8 cellular contexts compared by ENCODE assay signal in genomic region chr1:17540255-17541001, GRCh38. TPM values are rescaled to one million over a fixed set of nuclear protein-coding genes. Genes with fewer than 3 reads are reported as not detected.
DNase-seq lines count a peak whose midpoint lies in the region; ATAC-seq and TF ChIP-seq lines count a peak whose summit lies in the region.

No MANE protein-coding gene starts in this region.

- H3K9me3 Mint-ChIP-seq in activated naive CD8-positive, alpha-beta T cell treated with anti-CD3 and anti-CD28 coated beads for 36 hours: peaks cover 2% of the 10 kb centered on the region
- H3K9me3 Mint-ChIP-seq in activated CD4-positive, alpha-beta T cell treated with anti-CD3 and anti-CD28 coated beads for 36 hours (ENCODE audit: low read depth): no peaks in the 10 kb centered on the region

- H3K4me3 ChIP-seq in HL-60 (replicated peaks; ENCODE audit: insufficient read depth, low read length): peak overlapping the region; percentile 27
- H3K4me3 ChIP-seq in gastrocnemius medialis: peak overlapping the region; percentile 76 to 96 (median 82)

- peak overlapping the region; percentile 22 for H3K4me3 Mint-ChIP-seq in activated naive CD8-positive, alpha-beta T cell treated with anti-CD3 and anti-CD28 coated beads for 36 hours
- no peak overlapping the region for H3K4me3 Mint-ChIP-seq in activated CD4-positive, alpha-beta T cell treated with anti-CD3 and anti-CD28 coated beads for 36 hours

- POLR2A ChIA-PET in activated CD4-positive, alpha-beta T cell treated with anti-CD3 and anti-CD28 coated beads for 36 hours (lab: Charles Lee): no interaction called here

- TF ChIP-seq CTCF in HL-60 (IDR thresholded peaks at IDR 0.05; ENCODE audit: insufficient read depth, low read length) (no peak), gastrocnemius medialis (IDR thresholded peaks at IDR 0.05 in 4 of 5, conservative IDR thresholded peaks at IDR 0.05 in 1 of 5) (no peak)

- intact Hi-C loops in gastrocnemius medialis (cut with DNase I; ENCODE audit: low total_unique reads): no loop called here
- intact Hi-C loops in activated CD4-positive, alpha-beta T cell treated with anti-CD3 and anti-CD28 coated beads for 36 hours (cut with DNase I, micrococcal nuclease): no loop called here

- peaks cover 24 to 30% of the 10 kb centered on the region in 2 donors for H3K4me1 ChIP-seq in gastrocnemius medialis

- in situ Hi-C loops in gastrocnemius medialis (cut with MboI; ENCODE audit: low sequenced_read_pairs in 4 of 4): loop anchor here in 1 of 4 donors (10.0 kb wide), 1 partner anchor 64 kb away; no protein-coding TSS in a partner anchor

- TF ChIP-seq POLR2A in gastrocnemius medialis (IDR thresholded peaks at IDR 0.05): no peak

- peaks cover 2% of the 10 kb centered on the region for H3K4me1 Mint-ChIP-seq in activated naive CD8-positive, alpha-beta T cell treated with anti-CD3 and anti-CD28 coated beads for 36 hours
- H3K4me1 Mint-ChIP-seq in activated CD4-positive, alpha-beta T cell treated with anti-CD3 and anti-CD28 coated beads for 36 hours: peaks cover 4% of the 10 kb centered on the region

- DNase-seq in HL-60 (ENCODE audit: low read depth in 1 of 2, low spot score in 1 of 2) (no peak), hepatic stellate cell (ENCODE audit: low spot score) (peak; percentile 69), gastrocnemius medialis (peak in 1 of 2 donors; percentile 45), NCI-H2081 (lab: John Stamatoyannopoulos, UW) (no peak)
- DNase-seq in activated naive CD8-positive, alpha-beta T cell treated with anti-CD3 and anti-CD28 coated beads for 36 hours: no peak
- no peak for DNase-seq in activated CD4-positive, alpha-beta T cell treated with anti-CD3 and anti-CD28 coated beads for 36 hours

- CTCF ChIA-PET in activated CD4-positive, alpha-beta T cell treated with anti-CD3 and anti-CD28 coated beads for 36 hours (lab: Charles Lee): interaction anchor here (0.5 to 0.7 kb wide), 3 partner anchors 45 to 1350 kb away, joined by 3 to 4 read pairs (median 3); no protein-coding TSS in a partner anchor

- H3K27ac Mint-ChIP-seq in activated naive CD8-positive, alpha-beta T cell treated with anti-CD3 and anti-CD28 coated beads for 36 hours: no peak overlapping the region
- H3K27ac Mint-ChIP-seq in activated CD4-positive, alpha-beta T cell treated with anti-CD3 and anti-CD28 coated beads for 36 hours: no peak overlapping the region

- ATAC-seq in gastrocnemius medialis: peak; percentile 42 to 46
- ATAC-seq in activated CD4-positive, alpha-beta T cell treated with anti-CD3 and anti-CD28 coated beads for 36 hours: no peak
- no peak for ATAC-seq in GM18858 (IDR thresholded peaks at IDR 0.05; ENCODE audit: unreplicated experiment)
- ATAC-seq in HG03457 (IDR thresholded peaks at IDR 0.05; ENCODE audit: unreplicated experiment): no peak

- no peaks in the 10 kb centered on the region for H3K36me3 Mint-ChIP-seq in activated naive CD8-positive, alpha-beta T cell treated with anti-CD3 and anti-CD28 coated beads for 36 hours
- no peaks in the 10 kb centered on the region for H3K36me3 Mint-ChIP-seq in activated CD4-positive, alpha-beta T cell treated with anti-CD3 and anti-CD28 coated beads for 36 hours (ENCODE audit: low read depth)

- H3K27me3 ChIP-seq in HL-60 (ENCODE audit: insufficient read depth, poor library complexity, severe bottlenecking) (peaks cover 28% of the 10 kb centered on the region), gastrocnemius medialis (no peaks in the 10 kb centered on the region)

- H3K27me3 Mint-ChIP-seq in activated naive CD8-positive, alpha-beta T cell treated with anti-CD3 and anti-CD28 coated beads for 36 hours: peaks cover 57% of the 10 kb centered on the region
- H3K27me3 Mint-ChIP-seq in activated CD4-positive, alpha-beta T cell treated with anti-CD3 and anti-CD28 coated beads for 36 hours: peaks cover 36% of the 10 kb centered on the region

- H3K27ac ChIP-seq in HL-60 (replicated peaks) (no peak overlapping the region), gastrocnemius medialis (peak overlapping the region; percentile 81 to 90 (median 90))

- H3K9me3 ChIP-seq in gastrocnemius medialis: no peaks in the 10 kb centered on the region

- no peaks in the 10 kb centered on the region for H3K36me3 ChIP-seq in gastrocnemius medialis

RNA-seq across cellular contexts. Expression of gene ARHGEF10L, which starts 0.9 kb away (rescaled TPM):
- not detected for total RNA-seq in activated naive CD8-positive, alpha-beta T cell treated with anti-CD3 and anti-CD28 coated beads for 36 hours
- total RNA-seq in gastrocnemius medialis: 100 to 1,000 TPM in 1 of 4 donors, 10 to 100 TPM in 3; 21.2 to 111 (median 73.8) TPM
- not detected for total RNA-seq in activated CD4-positive, alpha-beta T cell treated with anti-CD3 and anti-CD28 coated beads for 36 hours

Comparison
In these comparisons a context has a peak if more than half of its experiments do, and no peak if none do; other contexts are left out.
1. ATAC-seq: peak in gastrocnemius medialis (2 of 2); none in activated CD4-positive, alpha-beta T cell treated with anti-CD3 and anti-CD28 coated beads for 36 hours (single experiment), GM18858 (single experiment) and HG03457 (single experiment).
2. RNA of gene ARHGEF10L, which starts 0.9 kb away (total RNA-seq): 21.2 to 111 TPM in gastrocnemius medialis; not detected in activated CD4-positive, alpha-beta T cell treated with anti-CD3 and anti-CD28 coated beads for 36 hours and not detected in activated naive CD8-positive, alpha-beta T cell treated with anti-CD3 and anti-CD28 coated beads for 36 hours; every median in the first group is over 10 times any median in the second.